16 cellular contexts compared by ENCODE assay signal in the genomic region with DNA sequence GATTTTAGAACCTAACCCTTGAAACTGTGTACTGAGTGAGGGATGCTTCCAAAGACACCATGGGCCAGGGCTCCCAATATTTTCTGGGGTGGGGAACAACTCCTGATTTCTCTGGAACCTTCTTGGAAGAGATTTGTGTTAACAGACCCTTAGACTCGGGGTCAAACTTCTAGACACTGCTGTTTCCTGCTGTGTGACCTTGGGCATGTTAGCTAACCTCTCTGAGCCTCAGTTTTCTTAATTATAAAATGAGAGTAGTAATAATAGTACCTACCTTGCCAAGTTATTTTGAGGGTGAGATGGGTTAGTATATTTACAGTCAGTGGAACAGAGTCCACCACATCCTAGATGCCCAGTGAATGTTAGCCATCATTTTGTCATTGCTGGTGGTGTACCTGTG. TPM values are rescaled to one million over a fixed set of nuclear protein-coding genes. Genes with fewer than 3 reads are reported as not detected.
DNase-seq lines count a peak whose midpoint lies in the region; ATAC-seq, FAIRE-seq and TF ChIP-seq lines count a peak whose summit lies in the region.
"Had no signal": no experiment of that assay in that cellular context is flagged by ENCODE, and none has a peak within 500 bp of the region (broad histone marks: within the 10 kb centered on the region; RNA-seq: fewer than 3 reads in every experiment).

No MANE protein-coding gene starts in this region.

- H2AFZ ChIP-seq in HepG2 (ENCODE audit: low read length): no peak overlapping the region
- no peak overlapping the region for H2AFZ ChIP-seq in K562 (ENCODE audit: low read depth, low read length)

- H3K4me2 ChIP-seq in HepG2 (ENCODE audit: low read depth, low read length) (no peak overlapping the region), K562 (ENCODE audit: insufficient read depth, low read length) (no peak overlapping the region)
- H3K4me2 ChIP-seq: BLaER1 had no signal

- H3K4me1 ChIP-seq in HepG2 (ENCODE audit: insufficient read depth, low read length): 0 out of 2 replicates have a peak, but pooled peaks cover 7% of the 10 kb centered on the region
- H3K4me1 ChIP-seq in right lobe of liver: no peaks in the 10 kb centered on the region
- H3K4me1 ChIP-seq in K562 (replicated peaks in 1 of 2; ENCODE audit: control insufficient read depth in 2 of 2, insufficient read depth in 2 of 2, low read length in 2 of 2): peaks cover 3 to 14% of the 10 kb centered on the region in 2 experiments; a peak in 3 of 5 replicates
- H3K4me1 ChIP-seq: BLaER1 had no signal

- peaks cover 62 to 94% of the 10 kb centered on the region in 2 experiments for H3K36me3 ChIP-seq in HepG2 (replicated peaks in 1 of 2; ENCODE audit: control insufficient read depth in 1 of 2, insufficient read depth in 2 of 2, low read length in 2 of 2)
- peaks cover 0 to 79% (median 13%) of the 10 kb centered on the region in 4 donors for H3K36me3 ChIP-seq in right lobe of liver
- H3K36me3 ChIP-seq in K562 (ENCODE audit: control insufficient read depth, insufficient read depth, low read length): peaks cover 94% of the 10 kb centered on the region; the same call in 2 of the 3 replicates

- H3K9me3 ChIP-seq in HepG2 (ENCODE audit: low read length): no peaks in the 10 kb centered on the region
- H3K9me3 ChIP-seq in right lobe of liver: no peaks in the 10 kb centered on the region
- H3K9me3 ChIP-seq in K562 (replicated peaks; ENCODE audit: control insufficient read depth, insufficient read depth, low read depth, low read length): no peaks in the 10 kb centered on the region
- H3K9me3 ChIP-seq: BLaER1 had no signal

- TF ChIP-seq RAD21 in HepG2 (CRISPR knock-in tag; IDR thresholded peaks at IDR 0.05): no peak
- no peak for TF ChIP-seq RAD21 in K562 (CRISPR knock-in tag; conservative IDR thresholded peaks at IDR 0.05 in 1 of 2, IDR thresholded peaks at IDR 0.05 in 1 of 2)

- POLR2A ChIA-PET in activated CD4-positive, alpha-beta T cell treated with anti-CD3 and anti-CD28 coated beads, Interleukin-2, amount 10 ng/mL, durations not matched to agents 7 days and 5 days (lab: Charles Lee): no interaction called here
- POLR2A ChIA-PET in HepG2 (lab: Yijun Ruan, JAX): no interaction called here
- POLR2A ChIA-PET in K562 (lab: Yijun Ruan, JAX): interaction anchor here (0.9 kb wide), 1 partner anchor 29 kb away, joined by 3 read pairs; no protein-coding TSS in a partner anchor

- peaks cover 19% of the 10 kb centered on the region for H3K36me3 Mint-ChIP-seq in activated CD4-positive, alpha-beta T cell treated with anti-CD3 and anti-CD28 coated beads, Interleukin-2, amount 10 ng/mL, durations not matched to agents 7 days and 5 days (ENCODE audit: low read depth)
- peaks cover 6% of the 10 kb centered on the region for H3K36me3 Mint-ChIP-seq in natural killer cell

- H3K79me2 ChIP-seq in HepG2 (ENCODE audit: insufficient read depth, low read length): no peaks in the 10 kb centered on the region
- H3K79me2 ChIP-seq in K562 (ENCODE audit: control insufficient read depth, insufficient read depth, low read length): peaks cover 2% of the 10 kb centered on the region

- in situ Hi-C loops in HepG2 (cut with HindIII; ENCODE audit: extremely low pct_ligation_motif_present, low pct_unique_long_range_greater_than_20kb) (no loop called here), K562 (cut with MboI) (loop anchor here (10.0 kb wide), 1 partner anchor 1161 kb away; a partner anchor contains a TSS)

- peaks cover 3% of the 10 kb centered on the region for H3K4me1 Mint-ChIP-seq in activated CD4-positive, alpha-beta T cell treated with anti-CD3 and anti-CD28 coated beads, Interleukin-2, amount 10 ng/mL, durations not matched to agents 7 days and 5 days
- H3K4me1 Mint-ChIP-seq in natural killer cell: peaks cover 3 to 5% of the 10 kb centered on the region in 2 donors

- no peaks in the 10 kb centered on the region for H3K9me1 ChIP-seq in K562 (ENCODE audit: control insufficient read depth, insufficient read depth, low read length)

- no TSS peak for BruUV-seq in HepG2 (replicated peaks; lab: Mats Ljungman, UMichigan)
- no TSS peak for BruUV-seq in K562 (replicated peaks; lab: Mats Ljungman, UMichigan)

- CTCF ChIA-PET in activated CD4-positive, alpha-beta T cell treated with anti-CD3 and anti-CD28 coated beads, Interleukin-2, amount 10 ng/mL, durations not matched to agents 7 days and 5 days (lab: Charles Lee): no interaction called here
- CTCF ChIA-PET in HepG2 (lab: Yijun Ruan, JAX; ENCODE audit: low intra/inter-chr PET ratio, low total read pairs) (no interaction called here), K562 (lab: Yijun Ruan, JAX; ENCODE audit: low intra/inter-chr PET ratio) (no interaction called here)

- H3K27ac ChIP-seq in HepG2 (ENCODE audit: extremely low read length, insufficient read depth, low read length) (no peak overlapping the region), right lobe of liver (no peak overlapping the region), K562 (ENCODE audit: extremely low read depth, low read depth, low read length) (no peak overlapping the region)
- H3K27ac ChIP-seq: 22Rv1, BLaER1, HL-60 had no signal

- no peak for FAIRE-seq in HepG2 (lab: Jason Lieb, UNC)
- no peak for FAIRE-seq in K562 (lab: Jason Lieb, UNC)

- H3K27ac Mint-ChIP-seq in activated CD4-positive, alpha-beta T cell treated with anti-CD3 and anti-CD28 coated beads, Interleukin-2, amount 10 ng/mL, durations not matched to agents 7 days and 5 days: peak overlapping the region; percentile 50
- H3K27ac Mint-ChIP-seq in natural killer cell: no peak overlapping the region
- H3K27ac Mint-ChIP-seq: CD4-positive, CD25-positive, alpha-beta regulatory T cell had no signal

- no peak for TF ChIP-seq EP300 in HepG2 (IDR thresholded peaks at IDR 0.05; ENCODE audit: low read depth in 2 of 2, low read length in 2 of 2)
- TF ChIP-seq EP300 in HepG2 (CRISPR knock-in tag; IDR thresholded peaks at IDR 0.05; ENCODE audit: borderline replicate concordance): no peak
- no peak for TF ChIP-seq EP300 in K562 (IDR thresholded peaks at IDR 0.05; ENCODE audit: low read length)

- no peaks in the 10 kb centered on the region for H3K9me3 Mint-ChIP-seq in activated CD4-positive, alpha-beta T cell treated with anti-CD3 and anti-CD28 coated beads, Interleukin-2, amount 10 ng/mL, durations not matched to agents 7 days and 5 days
- H3K9me3 Mint-ChIP-seq in natural killer cell: no peaks in the 10 kb centered on the region

- no peak for DNase-seq in activated CD4-positive, alpha-beta T cell treated with anti-CD3 and anti-CD28 coated beads, Interleukin-2, amount 10 ng/mL, durations not matched to agents 7 days and 5 days
- DNase-seq in activated CD4-positive, alpha-beta T cell treated with anti-CD3 and anti-CD28 coated beads for 48 hours: no peak
- DNase-seq in HepG2 (ENCODE audit: low spot score) (no peak), right lobe of liver (no peak), K562 (ENCODE audit: extremely low read depth in 1 of 4, low spot score in 3 of 4) (no peak), sciatic nerve (ENCODE audit: low spot score) (peak; percentile 14), natural killer cell (no peak)
- no peak for DNase-seq in stimulated activated CD8-positive, alpha-beta memory T cell treated with anti-CD3 and anti-CD28 coated beads, Interleukin-4, amount 100 ng/mL, for 48 hours
- DNase-seq: AML-193; Calu3; CD4-positive, CD25-positive, alpha-beta regulatory T cell; DMS 273 treated with DMSO at 0.1 percent for 48 hours; HCEC 1CT had no signal

- no peak overlapping the region for H3K9ac ChIP-seq in HepG2 (ENCODE audit: insufficient read depth, low read depth, low read length)
- H3K9ac ChIP-seq in K562 (ENCODE audit: insufficient read depth in 1 of 2, low read depth in 2 of 2, low read length in 2 of 2): no peak overlapping the region; a peak in 1 of 4 replicates
- H3K9ac ChIP-seq: BLaER1 had no signal

- no peak overlapping the region for H3K4me3 ChIP-seq in HepG2 (replicated peaks in 1 of 3; ENCODE audit: insufficient read depth in 1 of 3, low read depth in 2 of 3, low read length in 3 of 3)
- no peak overlapping the region for H3K4me3 ChIP-seq in right lobe of liver
- no peak overlapping the region for H3K4me3 ChIP-seq in K562
- H3K4me3 ChIP-seq: BLaER1 had no signal

- TF ChIP-seq CTCF in HepG2 (CRISPR knock-in tag; IDR thresholded peaks at IDR 0.05) (no peak), right lobe of liver (IDR thresholded peaks at IDR 0.05) (no peak), K562 (IDR thresholded peaks at IDR 0.05 in 2 of 3, conservative IDR thresholded peaks at IDR 0.05 in 1 of 3; ENCODE audit: insufficient read depth in 2 of 3, low read depth in 1 of 3, low read length in 3 of 3) (no peak), natural killer cell (IDR thresholded peaks at IDR 0.05) (no peak)

- no peak overlapping the region for H3K4me3 Mint-ChIP-seq in activated CD4-positive, alpha-beta T cell treated with anti-CD3 and anti-CD28 coated beads, Interleukin-2, amount 10 ng/mL, durations not matched to agents 7 days and 5 days
- H3K4me3 Mint-ChIP-seq in natural killer cell: no peak overlapping the region
- H3K4me3 Mint-ChIP-seq: CD4-positive, CD25-positive, alpha-beta regulatory T cell had no signal

- H3K27me3 Mint-ChIP-seq in activated CD4-positive, alpha-beta T cell treated with anti-CD3 and anti-CD28 coated beads, Interleukin-2, amount 10 ng/mL, durations not matched to agents 7 days and 5 days: no peaks in the 10 kb centered on the region
- H3K27me3 Mint-ChIP-seq in natural killer cell (ENCODE audit: low read depth in 2 of 2): no peaks in the 10 kb centered on the region
- H3K27me3 Mint-ChIP-seq: CD4-positive, CD25-positive, alpha-beta regulatory T cell had no signal

- ATAC-seq in HepG2: no peak
- ATAC-seq in right lobe of liver: no peak
- no peak for ATAC-seq in K562
- no peak for ATAC-seq in sciatic nerve
- no peak for ATAC-seq in natural killer cell

- no peak for TF ChIP-seq POLR2A in HepG2 (IDR thresholded peaks at IDR 0.05; ENCODE audit: insufficient read depth in 1 of 2, low read depth in 2 of 2, low read length in 2 of 2)
- TF ChIP-seq POLR2A in right lobe of liver (IDR thresholded peaks at IDR 0.05): no peak
- TF ChIP-seq POLR2A in K562 (conservative IDR thresholded peaks at IDR 0.05): no peak

- intact Hi-C loops in HepG2 (cut with micrococcal nuclease; ENCODE audit: unreplicated experiment) (no loop called here), right lobe of liver (cut with DNase I) (loop anchor here in 1 of 2 donors (10.0 kb wide), 1 partner anchor 349 kb away; no protein-coding TSS in a partner anchor), K562 (cut with micrococcal nuclease) (no loop called here), sciatic nerve (cut with DNase I) (no loop called here), natural killer cell (cut with micrococcal nuclease) (no loop called here)

- H3K27me3 ChIP-seq in HepG2 (ENCODE audit: control insufficient read depth in 1 of 2, insufficient read depth in 2 of 2, low read length in 2 of 2): no peaks in the 10 kb centered on the region
- no peaks in the 10 kb centered on the region for H3K27me3 ChIP-seq in right lobe of liver
- no peaks in the 10 kb centered on the region for H3K27me3 ChIP-seq in K562 (ENCODE audit: control insufficient read depth in 2 of 2, insufficient read depth in 2 of 2, low read length in 2 of 2)
- H3K27me3 ChIP-seq: BLaER1 had no signal

- 78% methylated on average over 1 of the region's 1 CpG for WGBS in HepG2 (ENCODE audit: low lambda C conversion rate)
- 100% methylated on average over 1 of the region's 1 CpG for WGBS in right lobe of liver (ENCODE audit: insufficient coverage, low coverage, low lambda C conversion rate, missing lambda C conversion rate)
- 100% methylated on average over 1 of the region's 1 CpG for WGBS in K562 (ENCODE audit: insufficient coverage, low coverage, missing lambda C conversion rate)

- H4K20me1 ChIP-seq in HepG2 (ENCODE audit: insufficient read depth, low read length) (peaks cover 9% of the 10 kb centered on the region; the same call in 1 of the 2 replicates), K562 (replicated peaks; ENCODE audit: control insufficient read depth, insufficient read depth, low read length) (peaks cover 11% of the 10 kb centered on the region; the same call in 1 of the 2 replicates)

RNA-seq across cellular contexts. Expression of a gene that starts 18.8 kb away (rescaled TPM):
- total RNA-seq in activated CD4-positive, alpha-beta T cell treated with anti-CD3 and anti-CD28 coated beads, Interleukin-2, amount 10 ng/mL, durations not matched to agents 7 days and 5 days: 10 to 100 TPM; 52.4 to 54.3 TPM
- total RNA-seq in HepG2 (2016; rRNA removed; fragmentation: Illumina TruSeq; extraction: Trizol) (94.8 and 135 TPM in 2 replicates), right lobe of liver (10 to 100 TPM; 15.8 to 35.7 (median 26.9) TPM), K562 (2014; rRNA removed) (78.2 and 82.6 TPM in 2 replicates), K562 (2014; rRNA removed; fragmentation: Illumina TruSeq; extraction: Trizol) (67.6 and 81.1 TPM in 2 replicates), K562 (2015; rRNA removed; fragmentation: Illumina TruSeq; extraction: Trizol) (73.9 and 83.8 TPM in 2 replicates), K562 (2021) (101 and 113 TPM in 2 replicates), sciatic nerve (43.5 TPM), natural killer cell (100 to 1,000 TPM in 2 of 3 donors, 10 to 100 TPM in 1; 95.0 to 116 (median 104) TPM)
- total RNA-seq in HepG2 (2016; cell fraction: cytosol; rRNA removed; fragmentation: Illumina TruSeq; extraction: Trizol; ENCODE audit: low read depth): 40.5 and 40.7 TPM in 2 replicates
- 93.2 and 125 TPM in 2 replicates for total RNA-seq in HepG2 (2016; cell fraction: insoluble cytoplasmic fraction; rRNA removed; fragmentation: Illumina TruSeq; extraction: Trizol)
- total RNA-seq in HepG2 (2016; cell fraction: membrane; rRNA removed; fragmentation: Illumina TruSeq; extraction: Trizol): 103 and 106 TPM in 2 replicates
- 115 and 134 TPM in 2 replicates for total RNA-seq in HepG2 (2016; cell fraction: nucleus; rRNA removed; fragmentation: Illumina TruSeq; extraction: Trizol)
- polyA plus RNA-seq in HepG2 (2011; rRNA removed) (262 and 280 TPM in 2 replicates), K562 (2011; rRNA removed) (151 and 192 TPM in 2 replicates), K562 (2014; fragmentation: Illumina TruSeq; extraction: Trizol) (128 and 149 TPM in 2 replicates), K562 (2014; fragmentation: Nextera tagmentation; extraction: Ambion mirVana) (10 to 100 TPM; 17.7 to 25.3 TPM), K562 (2014; rRNA removed) (77.3 and 95.9 TPM in 2 replicates)
- polyA plus RNA-seq in HepG2 (2011; cell fraction: cytosol; rRNA removed): 132 and 169 TPM in 2 replicates
- polyA plus RNA-seq in HepG2 (2011; cell fraction: nucleus; rRNA removed): 753 and 830 TPM in 2 replicates
- 105 and 114 TPM in 2 replicates for polyA plus RNA-seq in HepG2 (2012)
- 31.3 and 37.9 TPM in 2 replicates for polyA plus RNA-seq in HepG2 (2016; cell fraction: cytosol; fragmentation: Illumina TruSeq; extraction: Trizol; ENCODE audit: low read depth)
- 94.5 and 105 TPM in 2 replicates for polyA plus RNA-seq in HepG2 (2016; cell fraction: insoluble cytoplasmic fraction; fragmentation: Illumina TruSeq; extraction: Trizol; ENCODE audit: low read depth)
- 62.4 and 65.8 TPM in 2 replicates for polyA plus RNA-seq in HepG2 (2016; cell fraction: membrane; fragmentation: Illumina TruSeq; extraction: Trizol; ENCODE audit: low read depth)
- polyA plus RNA-seq in HepG2 (2016; cell fraction: nucleus; fragmentation: Illumina TruSeq; extraction: Trizol; ENCODE audit: insufficient read depth, low read depth): 279 and 292 TPM in 2 replicates
- 472 and 743 TPM in 2 replicates for polyA minus RNA-seq in HepG2 (2011; rRNA and poly(A)+ RNA removed; ENCODE audit: low replicate concordance)
- 96.6 and 110 TPM in 2 replicates for polyA minus RNA-seq in HepG2 (2011; cell fraction: cytosol; rRNA and poly(A)+ RNA removed)
- polyA minus RNA-seq in HepG2 (2011; cell fraction: nucleus; rRNA and poly(A)+ RNA removed): 279 and 332 TPM in 2 replicates
- 337 and 699 TPM in 2 replicates for total RNA-seq in K562 (2011; cell fraction: chromatin; rRNA removed; ENCODE audit: low replicate concordance)
- 179 and 196 TPM in 2 replicates for total RNA-seq in K562 (2011; cell fraction: nucleolus; rRNA removed)
- total RNA-seq in K562 (2011; cell fraction: nucleoplasm; rRNA removed): 243 and 244 TPM in 2 replicates
- polyA plus RNA-seq in K562 (2011; cell fraction: cytosol; rRNA removed): 128 and 145 TPM in 2 replicates
- 458 and 560 TPM in 2 replicates for polyA plus RNA-seq in K562 (2011; cell fraction: nucleus; rRNA removed)
- polyA plus RNA-seq in K562 (2012): 62.8 and 102 TPM in 2 replicates
- 241 and 345 TPM in 2 replicates for polyA minus RNA-seq in K562 (2011; rRNA and poly(A)+ RNA removed)
- polyA minus RNA-seq in K562 (2011; cell fraction: cytosol; rRNA and poly(A)+ RNA removed): 104 and 113 TPM in 2 replicates
- polyA minus RNA-seq in K562 (2011; cell fraction: nucleus; rRNA and poly(A)+ RNA removed): 100 and 315 TPM in 2 replicates

RNA-seq across cellular contexts. Expression of a gene that starts 58.4 kb away (rescaled TPM):
- total RNA-seq in activated CD4-positive, alpha-beta T cell treated with anti-CD3 and anti-CD28 coated beads, Interleukin-2, amount 10 ng/mL, durations not matched to agents 7 days and 5 days: 10 to 100 TPM; 43.5 to 45.4 TPM
- total RNA-seq in HepG2 (2016; rRNA removed; fragmentation: Illumina TruSeq; extraction: Trizol): 59.0 and 76.7 TPM in 2 replicates
- total RNA-seq in HepG2 (2016; cell fraction: cytosol; rRNA removed; fragmentation: Illumina TruSeq; extraction: Trizol; ENCODE audit: low read depth): 20.7 and 23.8 TPM in 2 replicates
- total RNA-seq in HepG2 (2016; cell fraction: insoluble cytoplasmic fraction; rRNA removed; fragmentation: Illumina TruSeq; extraction: Trizol): 60.0 and 73.9 TPM in 2 replicates
- 44.0 and 46.8 TPM in 2 replicates for total RNA-seq in HepG2 (2016; cell fraction: membrane; rRNA removed; fragmentation: Illumina TruSeq; extraction: Trizol)
- total RNA-seq in HepG2 (2016; cell fraction: nucleus; rRNA removed; fragmentation: Illumina TruSeq; extraction: Trizol): 34.8 and 41.9 TPM in 2 replicates
- polyA plus RNA-seq in HepG2 (2011; rRNA removed): 67.5 and 78.9 TPM in 2 replicates
- 60.0 and 71.4 TPM in 2 replicates for polyA plus RNA-seq in HepG2 (2011; cell fraction: cytosol; rRNA removed)
- 32.2 and 35.4 TPM in 2 replicates for polyA plus RNA-seq in HepG2 (2011; cell fraction: nucleus; rRNA removed)
- 42.9 and 53.6 TPM in 2 replicates for polyA plus RNA-seq in HepG2 (2012)
- polyA plus RNA-seq in HepG2 (2016; cell fraction: cytosol; fragmentation: Illumina TruSeq; extraction: Trizol; ENCODE audit: low read depth): 9.2 and 11.4 TPM in 2 replicates
- 89.8 and 91.4 TPM in 2 replicates for polyA plus RNA-seq in HepG2 (2016; cell fraction: insoluble cytoplasmic fraction; fragmentation: Illumina TruSeq; extraction: Trizol; ENCODE audit: low read depth)
- 27.9 and 34.0 TPM in 2 replicates for polyA plus RNA-seq in HepG2 (2016; cell fraction: membrane; fragmentation: Illumina TruSeq; extraction: Trizol; ENCODE audit: low read depth)
- polyA plus RNA-seq in HepG2 (2016; cell fraction: nucleus; fragmentation: Illumina TruSeq; extraction: Trizol; ENCODE audit: insufficient read depth, low read depth): 73.8 and 74.1 TPM in 2 replicates
- polyA minus RNA-seq in HepG2 (2011; rRNA and poly(A)+ RNA removed; ENCODE audit: low replicate concordance): 12.4 and 45.2 TPM in 2 replicates
- polyA minus RNA-seq in HepG2 (2011; cell fraction: cytosol; rRNA and poly(A)+ RNA removed): 55.0 and 56.7 TPM in 2 replicates
- 52.0 and 54.7 TPM in 2 replicates for polyA minus RNA-seq in HepG2 (2011; cell fraction: nucleus; rRNA and poly(A)+ RNA removed)
- total RNA-seq in right lobe of liver: 10 to 100 TPM in 5 of 6 experiments, 1 to 10 TPM in 1; 8.2 to 16.8 (median 14.2) TPM
- total RNA-seq in K562 (2011; cell fraction: chromatin; rRNA removed; ENCODE audit: low replicate concordance): 15.8 and 27.5 TPM in 2 replicates
- total RNA-seq in K562 (2011; cell fraction: nucleolus; rRNA removed): 14.7 and 18.3 TPM in 2 replicates
- total RNA-seq in K562 (2011; cell fraction: nucleoplasm; rRNA removed): 14.1 and 15.6 TPM in 2 replicates
- 18.9 and 20.5 TPM in 2 replicates for total RNA-seq in K562 (2014; rRNA removed)
- total RNA-seq in K562 (2014; rRNA removed; fragmentation: Illumina TruSeq; extraction: Trizol): 19.9 and 20.1 TPM in 2 replicates
- 18.6 and 21.9 TPM in 2 replicates for total RNA-seq in K562 (2015; rRNA removed; fragmentation: Illumina TruSeq; extraction: Trizol)
- total RNA-seq in K562 (2021): 22.1 and 23.1 TPM in 2 replicates
- polyA plus RNA-seq in K562 (2011; rRNA removed): 25.6 and 30.3 TPM in 2 replicates
- 12.0 and 18.5 TPM in 2 replicates for polyA plus RNA-seq in K562 (2011; cell fraction: cytosol; rRNA removed)
- 8.0 and 10.4 TPM in 2 replicates for polyA plus RNA-seq in K562 (2011; cell fraction: nucleus; rRNA removed)
- 14.9 and 15.5 TPM in 2 replicates for polyA plus RNA-seq in K562 (2012)
- 26.3 and 27.9 TPM in 2 replicates for polyA plus RNA-seq in K562 (2014; fragmentation: Illumina TruSeq; extraction: Trizol)
- 1 to 10 TPM; 4.6 to 5.3 TPM for polyA plus RNA-seq in K562 (2014; fragmentation: Nextera tagmentation; extraction: Ambion mirVana)
- 21.7 and 23.0 TPM in 2 replicates for polyA plus RNA-seq in K562 (2014; rRNA removed)
- 37.9 and 40.4 TPM in 2 replicates for polyA minus RNA-seq in K562 (2011; rRNA and poly(A)+ RNA removed)
- 17.8 and 20.6 TPM in 2 replicates for polyA minus RNA-seq in K562 (2011; cell fraction: cytosol; rRNA and poly(A)+ RNA removed)
- polyA minus RNA-seq in K562 (2011; cell fraction: nucleus; rRNA and poly(A)+ RNA removed): 9.7 and 11.4 TPM in 2 replicates
- total RNA-seq in sciatic nerve: 31.1 TPM
- 10 to 100 TPM; 11.2 to 24.3 (median 19.4) TPM for total RNA-seq in natural killer cell
